ENCODE assay signal across 9 cellular contexts in genomic region chr19:495440-496332, GRCh38. TPM values are rescaled to one million over a fixed set of nuclear protein-coding genes. Genes with fewer than 3 reads are reported as not detected.
DNase-seq lines count a peak whose midpoint lies in the region; ATAC-seq, FAIRE-seq and TF ChIP-seq lines count a peak whose summit lies in the region.
"Had no signal": no experiment of that assay in that cellular context is flagged by ENCODE, and none has a peak within 500 bp of the region (broad histone marks: within the 10 kb centered on the region; RNA-seq: fewer than 3 reads in every experiment).

No MANE protein-coding gene starts in this region.

- POLR2A ChIA-PET in A549 (lab: Yijun Ruan, JAX) = interaction anchor here (1.0 kb wide), 1 partner anchor 11 kb away, joined by 3 read pairs; no protein-coding TSS in a partner anchor

- TF ChIP-seq EP300 in A549 (IDR thresholded peaks at IDR 0.05) = no peak

- CTCF ChIA-PET in A549 (lab: Yijun Ruan, JAX) = interaction anchor here (0.7 to 1.9 kb wide), 5 partner anchors 9 to 112 kb away, joined by 3 to 17 read pairs (median 5); partner anchors contain the start of gene TPGS1

- peak; percentile 21 to 31; a peak in 3 of 5 replicates for TF ChIP-seq RAD21 in A549 (conservative IDR thresholded peaks at IDR 0.05 in 1 of 2, IDR thresholded peaks at IDR 0.05 in 1 of 2)

- peak; percentile 49 for TF ChIP-seq CTCF in A549 (IDR thresholded peaks at IDR 0.05)
- TF ChIP-seq CTCF in GM12874 (IDR thresholded peaks at IDR 0.05; ENCODE audit: insufficient read depth, low read depth, low read length) = peak; percentile 85
- peak; percentile 72 for TF ChIP-seq CTCF in cardiac fibroblast (IDR thresholded peaks at IDR 0.05; ENCODE audit: low read depth, low read length)

- DNase-seq in A549 (ENCODE audit: low read depth in 1 of 2, low spot score in 1 of 2) = peak; percentile 49 to 86
- DNase-seq in cardiac fibroblast (ENCODE audit: low read depth in 2 of 2) = peak; percentile 39 to 43
- peak; percentile 17 for DNase-seq in middle frontal gyrus (ENCODE audit: extremely low spot score, low spot score)
- no peak for DNase-seq in NCI-H2107 (lab: John Stamatoyannopoulos, UW)

- 0 out of 3 replicates have a peak overlapping the region, but pooled peaks have one; percentile 32 for H3K4me2 ChIP-seq in A549

- FAIRE-seq in A549 (lab: Jason Lieb, UNC) = no peak
- FAIRE-seq: endometrium had no signal

- peak overlapping the region in 1 of 2 experiments; percentile 60; a peak in 2 of 6 replicates for H3K27ac ChIP-seq in A549

- no peaks in the 10 kb centered on the region for H3K9me3 ChIP-seq in A549

- ATAC-seq in A549 (peak; percentile 54 to 79; a peak in 5 of 6 replicates), SK-N-SH treated with all-trans-retinoic acid at 6 μM for 48 hours (peak; percentile 61), HG02970 (IDR thresholded peaks at IDR 0.05; ENCODE audit: low FRiP score, unreplicated experiment) (no peak), GM19035 (IDR thresholded peaks at IDR 0.05; ENCODE audit: unreplicated experiment) (no peak)

- H3K4me1 ChIP-seq in A549 = peaks cover 5% of the 10 kb centered on the region; the same call in 1 of the 3 replicates

- no peak for TF ChIP-seq POLR2A in A549 (IDR thresholded peaks at IDR 0.05; ENCODE audit: low read length)

- no peak overlapping the region for H3K4me3 ChIP-seq in A549
- H3K4me3 ChIP-seq in cardiac fibroblast (replicated peaks in 1 of 2; ENCODE audit: low read depth in 2 of 2, low read length in 2 of 2) = no peak overlapping the region

- WGBS in A549 (ENCODE audit: missing lambda C conversion rate) = 25% methylated on average over 16 of the region's 45 CpGs

TF ChIP-seq in A549, 52 proteins besides CTCF, POLR2A, EP300 and RAD21:
- TF ChIP-seq USF2 (IDR thresholded peaks at IDR 0.05) (no peak), TP53 (CRISPR knock-in tag; IDR thresholded peaks at IDR 0.05) (no peak), ZSCAN20 (CRISPR knock-in tag; IDR thresholded peaks at IDR 0.05) (no peak), NR3C1 (IDR thresholded peaks at IDR 0.05) (no peak), JUNB (IDR thresholded peaks at IDR 0.05) (no peak), BHLHE40 (IDR thresholded peaks at IDR 0.05; ENCODE audit: low read depth, low read length) (no peak), HMGXB4 (CRISPR knock-in tag; IDR thresholded peaks at IDR 0.05; ENCODE audit: borderline replicate concordance) (no peak), ZFP36 (IDR thresholded peaks at IDR 0.05; ENCODE audit: borderline replicate concordance, partially characterized antibody) (no peak)

TF ChIP-seq in SK-N-SH treated with all-trans-retinoic acid at 6 μM for 48 hours, 23 proteins besides CTCF, POLR2A, EP300 and RAD21 (continues in another document):
- no peak for TF ChIP-seq ZNF565 (CRISPR knock-in tag; conservative IDR thresholded peaks at IDR 0.05; ENCODE audit: low read depth)
- TF ChIP-seq CSRNP3 (CRISPR knock-in tag; IDR thresholded peaks at IDR 0.05) = no peak
- TF ChIP-seq RARB (CRISPR knock-in tag; IDR thresholded peaks at IDR 0.05) = no peak
- TF ChIP-seq SNAI2 (CRISPR knock-in tag; IDR thresholded peaks at IDR 0.05) = no peak
- TF ChIP-seq GLIS3 (CRISPR knock-in tag; IDR thresholded peaks at IDR 0.05) = no peak
- no peak for TF ChIP-seq BACH2 (CRISPR knock-in tag; IDR thresholded peaks at IDR 0.05; ENCODE audit: borderline replicate concordance)
- no peak for TF ChIP-seq ZC3H10 (CRISPR knock-in tag; IDR thresholded peaks at IDR 0.05)
- TF ChIP-seq ESRRG (CRISPR knock-in tag; IDR thresholded peaks at IDR 0.05) = no peak
- no peak for TF ChIP-seq TSHZ2 (CRISPR knock-in tag; IDR thresholded peaks at IDR 0.05)
- TF ChIP-seq ZNF70 (CRISPR knock-in tag; IDR thresholded peaks at IDR 0.05) = no peak
- TF ChIP-seq PATZ1 (CRISPR knock-in tag; IDR thresholded peaks at IDR 0.05; ENCODE audit: borderline replicate concordance) = no peak

RNA-seq across cellular contexts. Expression of gene MADCAM1, which starts 0.6 kb away (rescaled TPM):
- polyA plus RNA-seq in A549 (2011; rRNA removed) (0.06 and 0.09 TPM in 2 replicates), A549 (2017; fragmentation: RNase III; extraction: RNeasy Plus Mini Kit Qiagen cat#74134 plus additional on column Dnase treatment) (0.25 to 0.41 TPM (median 0.34 TPM) in 3 replicates)
- polyA plus RNA-seq in A549 (2012; cell fraction: cytosol; rRNA removed) = 0.25 and 0.35 TPM in 2 replicates
- 0.51 and 0.73 TPM in 2 replicates for polyA plus RNA-seq in A549 (2012; cell fraction: nucleus; rRNA removed)
- polyA minus RNA-seq in A549 (2011; rRNA and poly(A)+ RNA removed) = not detected in 2 replicates

RNA-seq across cellular contexts. Expression of gene TPGS1, which starts 11.6 kb away (rescaled TPM):
- polyA plus RNA-seq in A549 (2011; rRNA removed) (2.3 and 2.7 TPM in 2 replicates), A549 (2017; fragmentation: RNase III; extraction: RNeasy Plus Mini Kit Qiagen cat#74134 plus additional on column Dnase treatment) (12.5 to 13.8 TPM (median 13.1 TPM) in 3 replicates)
- 16.0 and 27.9 TPM in 2 replicates for polyA plus RNA-seq in A549 (2012; cell fraction: cytosol; rRNA removed)
- polyA plus RNA-seq in A549 (2012; cell fraction: nucleus; rRNA removed) = 22.3 and 42.1 TPM in 2 replicates
- 1.1 TPM in 2 replicates for polyA minus RNA-seq in A549 (2011; rRNA and poly(A)+ RNA removed)

RNA-seq across cellular contexts. Expression of gene SHC2, which starts 34.9 kb away (rescaled TPM):
- polyA plus RNA-seq in A549 (2011; rRNA removed) (0.36 and 0.87 TPM in 2 replicates), A549 (2017; fragmentation: RNase III; extraction: RNeasy Plus Mini Kit Qiagen cat#74134 plus additional on column Dnase treatment) (0.21 to 0.66 TPM (median 0.58 TPM) in 3 replicates)
- polyA plus RNA-seq in A549 (2012; cell fraction: cytosol; rRNA removed) = 0.26 TPM in 2 replicates
- 2.0 and 2.4 TPM in 2 replicates for polyA plus RNA-seq in A549 (2012; cell fraction: nucleus; rRNA removed)
- polyA minus RNA-seq in A549 (2011; rRNA and poly(A)+ RNA removed) = 0.44 and 0.70 TPM in 2 replicates

RNA-seq across cellular contexts. Expression of gene CDC34, which starts 35.9 kb away (rescaled TPM):
- polyA plus RNA-seq in A549 (2011; rRNA removed) = 36.9 and 37.4 TPM in 2 replicates
- polyA plus RNA-seq in A549 (2012; cell fraction: cytosol; rRNA removed) = 82.8 and 83.4 TPM in 2 replicates
- 84.9 and 93.6 TPM in 2 replicates for polyA plus RNA-seq in A549 (2012; cell fraction: nucleus; rRNA removed)
- 56.3 to 62.6 TPM (median 57.6 TPM) in 3 replicates for polyA plus RNA-seq in A549 (2017; fragmentation: RNase III; extraction: RNeasy Plus Mini Kit Qiagen cat#74134 plus additional on column Dnase treatment)
- 29.1 and 29.2 TPM in 2 replicates for polyA minus RNA-seq in A549 (2011; rRNA and poly(A)+ RNA removed)

RNA-seq across cellular contexts. Expression of gene GZMM, which starts 48.2 kb away (rescaled TPM):
- polyA plus RNA-seq in A549 (2011; rRNA removed) (not detected in 2 replicates), A549 (2017; fragmentation: RNase III; extraction: RNeasy Plus Mini Kit Qiagen cat#74134 plus additional on column Dnase treatment) (0.11 TPM in 1 of 3 replicates, not detected in the others)
- 0.11 and 0.14 TPM in 2 replicates for polyA plus RNA-seq in A549 (2012; cell fraction: cytosol; rRNA removed)
- polyA plus RNA-seq in A549 (2012; cell fraction: nucleus; rRNA removed) = 0.39 and 0.64 TPM in 2 replicates
- polyA minus RNA-seq in A549 (2011; rRNA and poly(A)+ RNA removed) = not detected in 2 replicates

Comparison
In these comparisons a context has a peak if more than half of its experiments do, and no peak if none do; other contexts are left out.
1. ATAC-seq: peak in A549 (2 of 2) and SK-N-SH treated with all-trans-retinoic acid at 6 μM for 48 hours (single experiment); none in HG02970 (single experiment) and GM19035 (single experiment).
2. Peak in every context shown above with its lines, with median percentiles within 50 percentile points of each other: CTCF ChIP-seq.